In genomic region chr9:127278372-127278771, GRCh38 we compare ENCODE assay signal across 13 cellular contexts.
"Had no signal": no experiment of that assay in that cellular context is flagged by ENCODE, and none has a peak within 500 bp of the region (broad histone marks: within the 10 kb centered on the region; RNA-seq: fewer than 3 reads in every experiment).

No MANE protein-coding gene starts in this region.

- ATAC-seq: T-helper 17 cell had no signal

- H3K27ac ChIP-seq: colonic mucosa, stomach had no signal

- H3K4me3 ChIP-seq: colonic mucosa, stomach, thoracic aorta had no signal

- H3K9me3 ChIP-seq: colonic mucosa, stomach, thoracic aorta had no signal

- H3K4me1 ChIP-seq: colonic mucosa had no signal

- DNase-seq: activated B cell treated with CpG ODN at 0.5 μM for 24 hours; activated CD4-positive, alpha-beta T cell treated with anti-CD3 and anti-CD28 coated beads, Interleukin-2, amount 50 U/mL, for 1 hour; activated T-cell treated with anti-CD3 and anti-CD28 coated beads for 4 hours; caudate nucleus; colonic mucosa; effector CD8-positive, alpha-beta T cell; hippocampal formation; mesenchymal stem cell; stimulated activated CD4-positive, alpha-beta T cell treated with anti-CD3 and anti-CD28 coated beads, Interleukin-4, amount 100 ng/mL, for 24 hours; stomach; T-helper 17 cell had no signal

- FAIRE-seq: TTC549 had no signal

- H3K27me3 ChIP-seq: colonic mucosa, stomach had no signal

- H3K36me3 ChIP-seq: colonic mucosa, stomach, thoracic aorta had no signal
